Comparison of ENCODE assay signal across 17 cellular contexts in the genomic region with DNA sequence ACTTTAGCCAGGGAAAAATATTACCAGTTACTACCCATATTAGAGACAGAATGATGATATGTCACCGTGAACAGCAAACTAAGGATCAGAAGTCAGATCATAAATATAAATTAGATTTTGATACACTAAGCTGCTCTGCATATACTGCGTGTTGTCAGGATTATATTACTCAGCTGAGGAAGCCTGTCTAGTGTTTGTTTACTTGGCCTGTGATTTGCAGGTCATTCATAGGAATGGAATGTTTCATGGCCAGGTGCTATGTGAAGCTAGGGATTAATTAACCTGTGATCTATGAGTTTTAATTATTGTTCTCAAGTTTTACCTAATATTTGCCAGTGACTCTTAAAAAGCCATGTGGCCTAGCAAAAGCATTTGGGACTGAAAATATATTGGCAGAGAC.
"Had no signal": no experiment of that assay in that cellular context is flagged by ENCODE, and none has a peak within 500 bp of the region (broad histone marks: within the 10 kb centered on the region; RNA-seq: fewer than 3 reads in every experiment).

No MANE protein-coding gene starts in this region.

- H3K4me1 ChIP-seq: gastrocnemius medialis, heart left ventricle, upper lobe of left lung had no signal

- H3K27me3 ChIP-seq: brain microvascular endothelial cell, gastrocnemius medialis, heart left ventricle, ovary, upper lobe of left lung had no signal

- H3K36me3 ChIP-seq: brain microvascular endothelial cell, gastrocnemius medialis, heart left ventricle, ovary, upper lobe of left lung had no signal

- H3K9me3 ChIP-seq: gastrocnemius medialis, heart left ventricle, ovary, upper lobe of left lung had no signal

- H3K27ac ChIP-seq: brain microvascular endothelial cell, epithelial cell of prostate, gastrocnemius medialis, heart left ventricle, ovary, upper lobe of left lung had no signal

- ATAC-seq: activated CD4-positive, CD25-positive, alpha-beta regulatory T cell treated with anti-CD3 and anti-CD28 coated beads, Interleukin-2, amount 50 U/mL, for 24 hours; effector memory CD8-positive, alpha-beta T cell; gastrocnemius medialis; heart left ventricle; left colon; mucosa of descending colon; naive thymus-derived CD4-positive, alpha-beta T cell; stimulated activated naive CD8-positive, alpha-beta T cell treated with anti-CD3 and anti-CD28 coated beads, Interleukin-15, amount 100 ng/mL, for 72 hours had no signal

- DNase-seq: activated naive CD4-positive, alpha-beta T cell; activated naive CD8-positive, alpha-beta T cell treated with anti-CD3 and anti-CD28 coated beads, Interleukin-2, amount 10 ng/mL, durations not matched to agents 7 days and 5 days; brain microvascular endothelial cell; cerebellar nuclear complex; dermis blood vessel endothelial cell; effector memory CD8-positive, alpha-beta T cell; gastrocnemius medialis; heart left ventricle; left colon; mucosa of descending colon; naive thymus-derived CD4-positive, alpha-beta T cell; ovary; stimulated activated CD4-positive, alpha-beta T cell treated with anti-CD3 and anti-CD28 coated beads, Interleukin-1b, Interleukin-23, amount 100 ng/mL, for 48 hours; stimulated activated naive CD8-positive, alpha-beta T cell treated with anti-CD3 and anti-CD28 coated beads, Interleukin-15, amount 100 ng/mL, for 72 hours; upper lobe of left lung had no signal

- H3K4me3 ChIP-seq: gastrocnemius medialis, heart left ventricle, mucosa of descending colon, ovary, upper lobe of left lung had no signal
